Comparison of ENCODE assay signal across 1 cellular context in the genomic region with DNA sequence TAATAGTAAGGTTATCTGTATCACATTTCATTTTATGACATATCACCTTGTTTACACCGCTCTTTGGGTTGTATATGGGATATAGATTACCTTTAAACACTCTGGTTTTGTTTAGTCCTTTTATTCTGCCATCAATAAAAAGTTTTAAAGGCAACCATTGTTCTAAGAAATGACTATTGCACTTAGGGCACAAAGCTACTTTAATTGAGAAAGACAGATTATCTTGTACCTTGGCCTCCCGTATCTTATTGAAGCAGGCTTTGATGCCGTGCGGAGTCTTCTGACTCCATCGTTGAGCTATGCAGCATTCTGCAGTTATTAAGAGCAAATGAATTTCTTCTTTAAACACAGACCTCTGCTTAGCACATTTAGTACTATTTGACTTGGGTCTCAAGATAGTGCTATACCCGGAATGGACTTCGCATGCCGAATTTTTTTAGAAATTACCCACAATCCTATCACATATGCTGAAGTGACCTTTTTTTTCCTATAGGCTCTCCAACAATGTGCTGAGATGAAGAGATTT.
A peak's percentile ranks its signal among the peaks of the same experiment; 100 is the strongest.
TF ChIP-seq lines count a peak whose summit lies in the region.

No MANE protein-coding gene starts in this region.

TF ChIP-seq in A549, 52 proteins besides CTCF, POLR2A, EP300 and RAD21:
- 0 out of 2 replicates have a peak, but pooled peaks have one; percentile 31 for TF ChIP-seq JUNB (IDR thresholded peaks at IDR 0.05)
- peak; percentile 54 for TF ChIP-seq MAFK (IDR thresholded peaks at IDR 0.05; ENCODE audit: partially characterized antibody)
- TF ChIP-seq, protein P1, sequence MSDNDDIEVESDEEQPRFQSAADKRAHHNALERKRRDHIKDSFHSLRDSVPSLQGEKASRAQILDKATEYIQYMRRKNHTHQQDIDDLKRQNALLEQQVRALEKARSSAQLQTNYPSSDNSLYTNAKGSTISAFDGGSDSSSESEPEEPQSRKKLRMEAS (IDR thresholded peaks at IDR 0.05): peak; percentile 37
- 0 out of 5 replicates have a peak, but pooled peaks of 1 of the 2 experiments have one; percentile 40 for TF ChIP-seq JUN (IDR thresholded peaks at IDR 0.05)
- peak; percentile 73; the same call in 1 of the 2 replicates for TF ChIP-seq GATA3 (IDR thresholded peaks at IDR 0.05; ENCODE audit: borderline replicate concordance)
- no peak for TF ChIP-seq FOSL2 (IDR thresholded peaks at IDR 0.05)
- peak; percentile 72 for TF ChIP-seq FOSL2 (CRISPR knock-in tag; IDR thresholded peaks at IDR 0.05)
- TF ChIP-seq POLR2AphosphoS2 (conservative IDR thresholded peaks at IDR 0.05; ENCODE audit: low read length): no peak
- TF ChIP-seq HEYL (CRISPR knock-in tag; IDR thresholded peaks at IDR 0.05): no peak
